In genomic region chr19:13150187-13150918, GRCh38 we compare ENCODE assay signal across 8 cellular contexts. TPM values are rescaled to one million over a fixed set of nuclear protein-coding genes. Genes with fewer than 3 reads are reported as not detected.
DNase-seq lines count a peak whose midpoint lies in the region; ATAC-seq and TF ChIP-seq lines count a peak whose summit lies in the region.

TSS of gene IER2 (plus strand) at chr19:13150411. CDS start at chr19:13153187, 2,776 bp downstream.
TSS of gene STX10 (minus strand) at chr19:13150375. CDS start at chr19:13150173, 202 bp downstream.

- peak within 1 kb of the TSS; percentile 99 for H3K4me3 Mint-ChIP-seq in activated naive CD4-positive, alpha-beta T cell treated with anti-CD3 and anti-CD28 coated beads for 36 hours

- H3K27me3 ChIP-seq in HAP-1 (ENCODE audit: low read depth), result no peaks in the 10 kb centered on the region
- H3K27me3 ChIP-seq in SK-N-SH (ENCODE audit: insufficient read depth), result no peaks in the 10 kb centered on the region
- H3K27me3 ChIP-seq in gastroesophageal sphincter, result no peaks in the 10 kb centered on the region

- peak; percentile 38 for TF ChIP-seq POLR2A in NB4 (IDR thresholded peaks at IDR 0.05; ENCODE audit: extremely low read depth, insufficient read length)
- peak; percentile 77 to 82 for TF ChIP-seq POLR2A in gastroesophageal sphincter (IDR thresholded peaks at IDR 0.05)

- H3K9ac ChIP-seq in SK-N-SH, result peak within 1 kb of the TSS; percentile 94

- no peak for TF ChIP-seq CTCF in NB4 (IDR thresholded peaks at IDR 0.05; ENCODE audit: low read depth, low read length)
- peak; percentile 53 for TF ChIP-seq CTCF in SK-N-SH (IDR thresholded peaks at IDR 0.05)
- TF ChIP-seq CTCF in gastroesophageal sphincter (IDR thresholded peaks at IDR 0.05), result peak in 3 of 4 experiments; percentile 65 to 79 (median 68)

- TF ChIP-seq RAD21 in SK-N-SH (IDR thresholded peaks at IDR 0.05; ENCODE audit: low read length), result peak; percentile 53

- H3K4me1 ChIP-seq in HAP-1 (peaks cover 5% of the 10 kb centered on the region), SK-N-SH (ENCODE audit: control insufficient read depth in 1 of 2, insufficient read depth in 2 of 2, low read depth in 1 of 2, low read length in 1 of 2) (peaks cover 0 to 12% of the 10 kb centered on the region in 2 experiments; a peak in 1 of 4 replicates), gastroesophageal sphincter (peaks cover 0 to 56% (median 12%) of the 10 kb centered on the region in 3 donors)

- peak; percentile 71 for ATAC-seq in gastroesophageal sphincter

- H3K4me3 ChIP-seq in HAP-1 (peak within 1 kb of the TSS; percentile 97), NB4 (ENCODE audit: low read depth, low read length) (peak within 1 kb of the TSS; percentile 92), SK-N-SH (ENCODE audit: low read depth in 2 of 2, low read length in 1 of 2) (peak within 1 kb of the TSS; percentile 83 to 94), gastroesophageal sphincter (peak within 1 kb of the TSS; percentile 94 to 96)

- peaks cover 19% of the 10 kb centered on the region for H3K4me1 Mint-ChIP-seq in activated naive CD4-positive, alpha-beta T cell treated with anti-CD3 and anti-CD28 coated beads for 36 hours (ENCODE audit: low read depth)

- H3K36me3 ChIP-seq in HAP-1 (replicated peaks) (peaks cover 16% of the 10 kb centered on the region), SK-N-SH (replicated peaks in 1 of 2; ENCODE audit: control insufficient read depth in 1 of 2, insufficient read depth in 2 of 2, low read length in 1 of 2) (peaks cover under 1 to 18% of the 10 kb centered on the region in 2 experiments), gastroesophageal sphincter (peaks cover 0 to 11% of the 10 kb centered on the region in 2 donors)

- CTCF ChIA-PET in SK-N-SH (lab: Yijun Ruan, JAX), result interaction anchor here (0.6 to 1.8 kb wide), 13 partner anchors 11 to 185 kb away, joined by 3 to 10 read pairs (median 4); no protein-coding TSS in a partner anchor
- CTCF ChIA-PET in activated naive CD4-positive, alpha-beta T cell treated with anti-CD3 and anti-CD28 coated beads for 36 hours (lab: Charles Lee), result interaction anchor here (0.8 to 1.1 kb wide), 2 partner anchors 46 to 55 kb away, joined by 3 read pairs; no protein-coding TSS in a partner anchor

- H3K9me2 ChIP-seq in SK-N-SH, result no peaks in the 10 kb centered on the region

- peaks cover 24% of the 10 kb centered on the region for H4K20me1 ChIP-seq in SK-N-SH (ENCODE audit: insufficient read depth)

- H3K79me2 ChIP-seq in SK-N-SH (ENCODE audit: insufficient read depth), result peaks cover 65% of the 10 kb centered on the region

- intact Hi-C loops in activated naive CD4-positive, alpha-beta T cell treated with anti-CD3 and anti-CD28 coated beads for 36 hours (cut with micrococcal nuclease), result loop anchor here (1.0 to 5.0 kb wide), 8 partner anchors 16 to 1232 kb away; partner anchors contain the start of genes ADGRE5 and TRIR

- no peaks in the 10 kb centered on the region for H3K9me3 Mint-ChIP-seq in activated naive CD4-positive, alpha-beta T cell treated with anti-CD3 and anti-CD28 coated beads for 36 hours

- whole genome bisulfite sequencing in SK-N-SH (ENCODE audit: low lambda C conversion rate), result 0% methylated on average over 8 of the region's 51 CpGs
- 0% methylated on average over 8 of the region's 51 CpGs; no CpG with 5 or more reads in 1 of the 2 donors for WGBS in gastroesophageal sphincter (ENCODE audit: low coverage in 1 of 2), 2 donors

- H3K27me3 Mint-ChIP-seq in activated naive CD4-positive, alpha-beta T cell treated with anti-CD3 and anti-CD28 coated beads for 36 hours (ENCODE audit: low read depth), result no peaks in the 10 kb centered on the region

- POLR2A ChIA-PET in SK-N-SH (lab: Yijun Ruan, JAX), result interaction anchor here (0.7 to 2.8 kb wide), 7 partner anchors 11 to 176 kb away, joined by 3 to 24 read pairs (median 4); partner anchors contain the start of gene NACC1

- peak within 1 kb of the TSS; percentile 95 to 99 for H3K27ac ChIP-seq in SK-N-SH (ENCODE audit: low read depth in 2 of 2, low read length in 1 of 2)
- H3K27ac ChIP-seq in gastroesophageal sphincter, result peak within 1 kb of the TSS; percentile 98 to 100 (median 99)

- peak within 1 kb of the TSS; percentile 71; the same call in 1 of the 2 replicates for H2AFZ ChIP-seq in SK-N-SH (ENCODE audit: low read depth)

- peaks cover 17% of the 10 kb centered on the region for H3F3A ChIP-seq in SK-N-SH (replicated peaks; ENCODE audit: insufficient read depth)

- H3K9me3 ChIP-seq in HAP-1, result no peaks in the 10 kb centered on the region
- H3K9me3 ChIP-seq in SK-N-SH, result no peaks in the 10 kb centered on the region
- no peaks in the 10 kb centered on the region for H3K9me3 ChIP-seq in gastroesophageal sphincter

- in situ Hi-C loops in HAP-1 (cut with MboI; ENCODE audit: low sequenced_read_pairs), result loop anchor here (25.0 kb wide), 1 partner anchor 862 kb away; the partner anchor contains the start of gene RFX1

- peaks cover 29% of the 10 kb centered on the region for H3K36me3 Mint-ChIP-seq in activated naive CD4-positive, alpha-beta T cell treated with anti-CD3 and anti-CD28 coated beads for 36 hours (ENCODE audit: low read depth)

- no peak for TF ChIP-seq EP300 in SK-N-SH (IDR thresholded peaks at IDR 0.05; ENCODE audit: borderline replicate concordance in 1 of 2, low read depth in 1 of 2, low read length in 1 of 2)
- no peak for TF ChIP-seq EP300 in gastroesophageal sphincter (IDR thresholded peaks at IDR 0.05)

- H3K4me2 ChIP-seq in SK-N-SH, result peak within 1 kb of the TSS; percentile 81

- DNase-seq in ELF-1 (ENCODE audit: low read depth, low spot score), result peak; percentile 96
- peak; percentile 94 for DNase-seq in HAP-1 (ENCODE audit: low spot score in 2 of 2)
- DNase-seq in NB4 (ENCODE audit: low read depth), result peak; percentile 94
- peak; percentile 92 for DNase-seq in SK-N-SH
- peak; percentile 96 for DNase-seq in activated naive CD4-positive, alpha-beta T cell treated with anti-CD3 and anti-CD28 coated beads for 36 hours
- DNase-seq in nucleus accumbens (lab: John Stamatoyannopoulos, UW), result peak; percentile 72 to 98 (median 94)
- DNase-seq in superior temporal gyrus (ENCODE audit: extremely low spot score), result peak; percentile 97

- peak within 1 kb of the TSS; percentile 98 for H3K27ac Mint-ChIP-seq in activated naive CD4-positive, alpha-beta T cell treated with anti-CD3 and anti-CD28 coated beads for 36 hours

TF ChIP-seq in SK-N-SH, 30 proteins besides CTCF, POLR2A, EP300 and RAD21 (continues in another document):
- TF ChIP-seq NRF1 (IDR thresholded peaks at IDR 0.05; ENCODE audit: low read depth, low read length) (peak; percentile 31; the same call in 1 of the 2 replicates), RXRA (IDR thresholded peaks at IDR 0.05; ENCODE audit: borderline replicate concordance, low read depth) (no peak), TEAD4 (IDR thresholded peaks at IDR 0.05; ENCODE audit: borderline replicate concordance, insufficient read depth) (no peak), POLR2AphosphoS5 (IDR thresholded peaks at IDR 0.05; ENCODE audit: low read depth, low read length) (peak; percentile 69), SMC3 (IDR thresholded peaks at IDR 0.05; ENCODE audit: low read depth, low read length) (peak; percentile 22), IRF3 (IDR thresholded peaks at IDR 0.05; ENCODE audit: low read depth, low read length) (no peak), ELF1 (IDR thresholded peaks at IDR 0.05) (peak; percentile 96), FOXJ3 (CRISPR knock-in tag; IDR thresholded peaks at IDR 0.05) (no peak), SIN3A (IDR thresholded peaks at IDR 0.05; ENCODE audit: borderline replicate concordance, low read depth, low read length) (peak; percentile 56; the same call in 1 of the 2 replicates), PBX3 (IDR thresholded peaks at IDR 0.05) (no peak), RFX5 (IDR thresholded peaks at IDR 0.05; ENCODE audit: low read length) (no peak), RCOR1 (IDR thresholded peaks at IDR 0.05; ENCODE audit: low read length) (no peak), CHD2 (IDR thresholded peaks at IDR 0.05; ENCODE audit: low read length, partially characterized antibody) (peak; percentile 70), USF2 (IDR thresholded peaks at IDR 0.05; ENCODE audit: borderline replicate concordance, low read depth, low read length) (no peak)

RNA-seq across cellular contexts. Expression of gene IER2, which starts in this region (rescaled TPM):
- polyA plus RNA-seq in SK-N-SH (2012; rRNA removed), result 55.7 and 115 TPM in 2 replicates
- 56.1 and 82.2 TPM in 2 replicates for polyA plus RNA-seq in SK-N-SH (2012; cell fraction: cytosol; rRNA removed)
- 210 and 342 TPM in 2 replicates for polyA plus RNA-seq in SK-N-SH (2012; cell fraction: nucleus; rRNA removed)
- total RNA-seq in activated naive CD4-positive, alpha-beta T cell treated with anti-CD3 and anti-CD28 coated beads for 36 hours, result 100 to 1,000 TPM; 120 to 123 TPM
- total RNA-seq in gastroesophageal sphincter, result 10 to 100 TPM; 33.8 to 62.1 (median 48.0) TPM

RNA-seq across cellular contexts. Expression of gene STX10, which starts in this region (rescaled TPM):
- 143 and 163 TPM in 2 replicates for polyA plus RNA-seq in SK-N-SH (2012; rRNA removed)
- 105 and 124 TPM in 2 replicates for polyA plus RNA-seq in SK-N-SH (2012; cell fraction: cytosol; rRNA removed)
- polyA plus RNA-seq in SK-N-SH (2012; cell fraction: nucleus; rRNA removed), result 322 and 532 TPM in 2 replicates
- total RNA-seq in activated naive CD4-positive, alpha-beta T cell treated with anti-CD3 and anti-CD28 coated beads for 36 hours, result 10 to 100 TPM; 48.3 to 48.9 TPM
- 10 to 100 TPM; 45.1 to 69.0 (median 53.0) TPM for total RNA-seq in gastroesophageal sphincter

Comparison
In these comparisons a context has a peak if more than half of its experiments do, and no peak if none do; other contexts are left out.
1. Peak in every context shown above with its lines: DNase-seq, ATAC-seq, H3K4me3 ChIP-seq and H3K27ac ChIP-seq.